In the genomic region with DNA sequence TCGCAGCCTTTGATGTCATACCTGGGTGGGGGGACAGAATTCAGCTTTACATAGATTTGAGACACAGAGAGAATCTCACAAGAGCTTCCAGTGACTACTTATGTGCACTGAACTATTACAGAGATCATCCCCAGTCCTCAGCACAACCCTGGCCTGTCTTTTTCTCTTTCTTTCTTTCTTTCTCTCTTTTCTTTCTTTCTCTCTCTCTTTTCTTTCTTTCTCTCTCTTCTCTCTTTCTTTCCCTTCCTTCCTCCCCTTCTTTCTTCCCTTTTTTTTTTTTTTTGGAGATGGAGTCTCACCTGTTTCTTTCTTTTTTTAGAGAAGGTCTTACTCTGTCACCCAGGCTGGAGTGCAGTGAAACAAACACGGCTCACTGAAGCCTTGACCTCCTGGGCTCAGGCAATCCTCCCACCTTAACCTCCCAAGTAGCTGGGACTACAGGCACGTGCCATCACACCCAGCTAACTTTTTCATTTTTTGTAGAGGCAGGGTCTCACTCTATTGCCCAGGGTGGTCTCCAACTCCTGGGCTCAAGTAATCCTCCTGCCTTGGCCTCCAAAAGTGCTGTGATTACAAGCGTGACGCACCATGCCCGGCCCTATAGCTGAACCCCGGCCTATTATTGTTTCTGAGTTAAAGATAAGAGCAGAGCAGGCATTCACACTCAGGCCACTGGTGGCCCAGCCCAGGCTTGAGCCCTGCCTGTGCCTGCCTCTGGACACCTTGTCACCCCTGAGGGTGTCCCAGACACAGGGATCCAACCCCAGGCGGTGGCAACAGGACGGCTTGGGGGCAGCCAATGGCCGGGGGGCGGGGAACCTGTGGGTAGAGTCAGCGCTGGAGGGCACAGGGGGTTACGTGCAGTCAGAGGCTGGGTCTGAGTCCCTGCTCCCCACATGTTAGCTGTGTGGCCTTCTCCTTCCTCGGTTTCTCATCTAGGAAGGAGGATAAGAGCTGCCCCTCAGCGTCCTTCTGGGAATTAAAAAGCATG, we compare ENCODE assay signal across 10 cellular contexts. TPM values are rescaled to one million over a fixed set of nuclear protein-coding genes. Genes with fewer than 3 reads are reported as not detected.
DNase-seq lines count a peak whose midpoint lies in the region; ATAC-seq and TF ChIP-seq lines count a peak whose summit lies in the region.
"Had no signal": no experiment of that assay in that cellular context is flagged by ENCODE, and none has a peak within 500 bp of the region (broad histone marks: within the 10 kb centered on the region; RNA-seq: fewer than 3 reads in every experiment).

No MANE protein-coding gene starts in this region.

- H3K27ac Mint-ChIP-seq in T-helper 1 cell treated with Interleukin-12 subunit alpha and Interleukin-12 subunit beta and Interleukin-4 antibody, amounts not matched to agents 30 μg/mL and 1 μg/mL, for 36 hours: no peak overlapping the region
- no peak overlapping the region for H3K27ac Mint-ChIP-seq in endodermal cell

- H3K9me3 ChIP-seq in endodermal cell (ENCODE audit: control insufficient read depth, low read length): no peaks in the 10 kb centered on the region
- H3K9me3 ChIP-seq in left lung: no peaks in the 10 kb centered on the region
- H3K9me3 ChIP-seq: transverse colon had no signal

- DNase-seq in T-helper 1 cell: no peak
- DNase-seq in endodermal cell: peak; percentile 67
- no peak for DNase-seq in skeletal muscle cell (ENCODE audit: low read depth)
- DNase-seq in left lung: no peak
- DNase-seq in COLO668 (lab: John Stamatoyannopoulos, UW; ENCODE audit: unreplicated experiment): no peak
- DNase-seq: NCI-H1105, transverse colon had no signal

- no peak overlapping the region for H3K9ac ChIP-seq in endodermal cell (ENCODE audit: extremely low read depth, low read length, poor library complexity, severe bottlenecking)

- no peaks in the 10 kb centered on the region for H3K36me3 Mint-ChIP-seq in T-helper 1 cell treated with Interleukin-12 subunit alpha and Interleukin-12 subunit beta and Interleukin-4 antibody, amounts not matched to agents 30 μg/mL and 1 μg/mL, for 36 hours (ENCODE audit: low read depth)
- H3K36me3 Mint-ChIP-seq in endodermal cell (ENCODE audit: low read depth): no peaks in the 10 kb centered on the region

- ATAC-seq in left lung: no peak
- ATAC-seq: Panc1 had no signal

- intact Hi-C loops in left lung (cut with DNase I): loop anchor here in 1 of 2 donors (10.0 kb wide), 1 partner anchor 411 kb away; no protein-coding TSS in a partner anchor

- peaks cover 33% of the 10 kb centered on the region for H3K27me3 Mint-ChIP-seq in T-helper 1 cell treated with Interleukin-12 subunit alpha and Interleukin-12 subunit beta and Interleukin-4 antibody, amounts not matched to agents 30 μg/mL and 1 μg/mL, for 36 hours (ENCODE audit: low read depth)
- peaks cover 59% of the 10 kb centered on the region for H3K27me3 Mint-ChIP-seq in endodermal cell (ENCODE audit: insufficient read depth)

- no peaks in the 10 kb centered on the region for H3K9me3 Mint-ChIP-seq in T-helper 1 cell treated with Interleukin-12 subunit alpha and Interleukin-12 subunit beta and Interleukin-4 antibody, amounts not matched to agents 30 μg/mL and 1 μg/mL, for 36 hours
- no peaks in the 10 kb centered on the region for H3K9me3 Mint-ChIP-seq in endodermal cell

- H3K4me1 ChIP-seq in endodermal cell (ENCODE audit: control insufficient read depth, insufficient read depth, low read length) (no peaks in the 10 kb centered on the region), left lung (peaks cover 22 to 40% of the 10 kb centered on the region in 2 donors)

- H3K27ac ChIP-seq in endodermal cell (ENCODE audit: low read depth, low read length): no peak overlapping the region
- no peak overlapping the region for H3K27ac ChIP-seq in left lung
- H3K27ac ChIP-seq: 22Rv1, transverse colon had no signal

- H3K4me1 Mint-ChIP-seq in T-helper 1 cell treated with Interleukin-12 subunit alpha and Interleukin-12 subunit beta and Interleukin-4 antibody, amounts not matched to agents 30 μg/mL and 1 μg/mL, for 36 hours (ENCODE audit: low read depth): peaks cover 17% of the 10 kb centered on the region
- H3K4me1 Mint-ChIP-seq in endodermal cell: peaks cover 7% of the 10 kb centered on the region

- TF ChIP-seq CTCF in endodermal cell (conservative IDR thresholded peaks at IDR 0.05): no peak
- no peak for TF ChIP-seq CTCF in left lung (IDR thresholded peaks at IDR 0.05)

- H3K4me3 Mint-ChIP-seq in T-helper 1 cell treated with Interleukin-12 subunit alpha and Interleukin-12 subunit beta and Interleukin-4 antibody, amounts not matched to agents 30 μg/mL and 1 μg/mL, for 36 hours: peak overlapping the region; percentile 7
- peak overlapping the region; percentile 76 for H3K4me3 Mint-ChIP-seq in endodermal cell

- H3K36me3 ChIP-seq in endodermal cell (ENCODE audit: control insufficient read depth, insufficient read depth, low read length) (no peaks in the 10 kb centered on the region), left lung (no peaks in the 10 kb centered on the region)
- H3K36me3 ChIP-seq: transverse colon had no signal

- H3K4me3 ChIP-seq in endodermal cell (ENCODE audit: low read length) (peak overlapping the region; percentile 75), skeletal muscle cell (ENCODE audit: low read depth, low read length) (peak overlapping the region; percentile 30), left lung (peak overlapping the region in 1 of 2 donors; percentile 40)

- WGBS in endodermal cell (ENCODE audit: insufficient coverage in 1 of 2, insufficient read length in 1 of 2), 2 experiments: 62 to 64% methylated on average over 11 to 15 of the region's 15 CpGs

- peaks cover 59% of the 10 kb centered on the region for H3K27me3 ChIP-seq in endodermal cell (ENCODE audit: control insufficient read depth, insufficient read depth, low read length, poor library complexity, severe bottlenecking)
- peaks cover 0 to 68% of the 10 kb centered on the region in 2 donors for H3K27me3 ChIP-seq in left lung

RNA-seq across cellular contexts. Expression of gene PIP5KL1, which starts 4.3 kb away (rescaled TPM):
- total RNA-seq in endodermal cell (1 to 10 TPM; 6.6 to 9.3 TPM), left lung (1 to 10 TPM; 3.8 to 6.7 TPM)
- polyA plus RNA-seq in endodermal cell (2013, experiment 1 of 2): 3.7 TPM
- 3.3 TPM for polyA plus RNA-seq in endodermal cell (2013, experiment 2 of 2)

RNA-seq across cellular contexts. Expression of gene ST6GALNAC4, which starts 9.4 kb away (rescaled TPM):
- total RNA-seq in endodermal cell (10 to 100 TPM in 1 of 2 donors, 1 to 10 TPM in 1; 8.3 to 12.7 TPM), left lung (10 to 100 TPM; 62.5 to 89.9 TPM)
- polyA plus RNA-seq in endodermal cell (2013, experiment 1 of 2): 14.6 TPM
- polyA plus RNA-seq in endodermal cell (2013, experiment 2 of 2): 15.4 TPM

RNA-seq across cellular contexts. Expression of gene DPM2, which starts 11.4 kb away (rescaled TPM):
- total RNA-seq in endodermal cell: 10 to 100 TPM; 45.7 TPM
- 39.5 TPM for polyA plus RNA-seq in endodermal cell (2013, experiment 1 of 2)
- polyA plus RNA-seq in endodermal cell (2013, experiment 2 of 2): 35.1 TPM
- 10 to 100 TPM; 38.6 to 47.6 TPM for total RNA-seq in left lung

RNA-seq across cellular contexts. Expression of gene ST6GALNAC6, which starts 26.9 kb away (rescaled TPM):
- 10 to 100 TPM; 42.3 to 44.2 TPM for total RNA-seq in endodermal cell
- polyA plus RNA-seq in endodermal cell (2013, experiment 1 of 2): 25.4 TPM
- polyA plus RNA-seq in endodermal cell (2013, experiment 2 of 2): 26.0 TPM
- total RNA-seq in left lung: 10 to 100 TPM; 43.5 to 57.0 TPM

RNA-seq across cellular contexts. Expression of gene AK1, which starts 48.8 kb away (rescaled TPM):
- total RNA-seq in endodermal cell: 10 to 100 TPM; 19.0 to 22.8 TPM
- polyA plus RNA-seq in endodermal cell (2013, experiment 1 of 2): 58.2 TPM
- polyA plus RNA-seq in endodermal cell (2013, experiment 2 of 2): 50.8 TPM
- 100 to 1,000 TPM; 111 to 264 TPM for total RNA-seq in left lung

Comparison
In these comparisons a context has a peak if more than half of its experiments do, and no peak if none do; other contexts are left out.
1. RNA of gene ST6GALNAC4, which starts 9.4 kb away (total RNA-seq): 62.5 to 89.9 TPM in left lung; 8.3 to 12.7 TPM in endodermal cell; every median in the first group is over 4 times any median in the second.